In genomic region chr7:73304612-73305382, GRCh38 we compare ENCODE assay signal across 10 cellular contexts. TPM values are rescaled to one million over a fixed set of nuclear protein-coding genes. Genes with fewer than 3 reads are reported as not detected.
"Had no signal": no experiment of that assay in that cellular context is flagged by ENCODE, and none has a peak within 500 bp of the region (broad histone marks: within the 10 kb centered on the region; RNA-seq: fewer than 3 reads in every experiment).

No MANE protein-coding gene starts in this region.

RNA-seq across cellular contexts. Expression of gene TRIM50, which starts 23.1 kb away (rescaled TPM):
- total RNA-seq: activated B cell treated with CpG ODN at 0.5 μM for 24 hours; activated CD4-positive, alpha-beta T cell treated with anti-CD3 and anti-CD28 coated beads for 36 hours; activated naive CD8-positive, alpha-beta T cell treated with anti-CD3 and anti-CD28 coated beads for 36 hours; natural killer cell treated with Interleukin-12 subunit alpha and Interleukin-12 subunit beta and Interleukin-15 and Interleukin-18, amount 100 ng/mL, for 72 hours; pulmonary artery endothelial cell had no signal

RNA-seq across cellular contexts. Expression of gene FKBP6, which starts 23.2 kb away (rescaled TPM):
- total RNA-seq: activated B cell treated with CpG ODN at 0.5 μM for 24 hours; activated CD4-positive, alpha-beta T cell treated with anti-CD3 and anti-CD28 coated beads for 36 hours; activated naive CD8-positive, alpha-beta T cell treated with anti-CD3 and anti-CD28 coated beads for 36 hours; esophagus squamous epithelium; heart left ventricle; left colon; natural killer cell treated with Interleukin-12 subunit alpha and Interleukin-12 subunit beta and Interleukin-15 and Interleukin-18, amount 100 ng/mL, for 72 hours; pancreas; pulmonary artery endothelial cell; urinary bladder had no signal
- polyA plus RNA-seq: heart left ventricle, urinary bladder had no signal
